Comparison of ENCODE assay signal across 7 cellular contexts in genomic region chr14:93185333-93185688, GRCh38. TPM values are rescaled to one million over a fixed set of nuclear protein-coding genes. Genes with fewer than 3 reads are reported as not detected.
DNase-seq lines count a peak whose midpoint lies in the region; ATAC-seq, FAIRE-seq and TF ChIP-seq lines count a peak whose summit lies in the region.

No MANE protein-coding gene starts in this region.

- H3K9me3 ChIP-seq in OCI-LY3 (ENCODE audit: insufficient read depth, low read length) (no peaks in the 10 kb centered on the region), endothelial cell of umbilical vein (replicated peaks; ENCODE audit: control insufficient read depth, insufficient read depth, low read length) (no peaks in the 10 kb centered on the region)

- H3K4me2 ChIP-seq in OCI-LY3 (ENCODE audit: low read length) (peak overlapping the region; percentile 98), endothelial cell of umbilical vein (ENCODE audit: insufficient read depth, low read length) (peak overlapping the region; percentile 99)

- CTCF ChIA-PET in endothelial cell of umbilical vein (lab: Charles Lee), result interaction anchor here (0.8 to 3.5 kb wide), 11 partner anchors 8 to 434 kb away, joined by 3 to 33 read pairs (median 5); partner anchors contain the start of genes GON7 and UBR7

- DNase-seq in endothelial cell of umbilical vein (ENCODE audit: low read depth, low spot score), result no peak
- DNase-seq in osteocyte (ENCODE audit: extremely low spot score, unreplicated experiment), result no peak
- DNase-seq in MV-4-11 (lab: John Stamatoyannopoulos, UW), result no peak
- DNase-seq in glomerular visceral epithelial cell (ENCODE audit: extremely low spot score), result no peak
- DNase-seq in iPS-NIHi11 (ENCODE audit: low spot score), result no peak

- FAIRE-seq in endothelial cell of umbilical vein (lab: Jason Lieb, UNC), result no peak

- intact Hi-C loops in endothelial cell of umbilical vein (cut with micrococcal nuclease), result loop anchor here (1.0 to 10.0 kb wide), 2 partner anchors 22 to 1081 kb away; partner anchors contain the start of genes ATXN3, GON7 and UBR7

- dilution Hi-C loops in endothelial cell of umbilical vein (cut with MboI; ENCODE audit: extremely low pct_ligation_motif_present, low sequenced_read_pairs), result no loop called here

- peak overlapping the region; percentile 82 for H2AFZ ChIP-seq in OCI-LY3 (ENCODE audit: low read depth, low read length)
- peak overlapping the region; percentile 91 for H2AFZ ChIP-seq in endothelial cell of umbilical vein (ENCODE audit: low read depth, low read length)

- H3K27me3 Mint-ChIP-seq in osteocyte (ENCODE audit: unreplicated experiment), result no peaks in the 10 kb centered on the region

- POLR2A ChIA-PET in endothelial cell of umbilical vein (lab: Charles Lee), result interaction anchor here (0.6 to 2.1 kb wide), 3 partner anchors 22 to 284 kb away, joined by 3 to 8 read pairs (median 4); partner anchors contain the start of genes GON7 and UBR7

- TSS peak; percentile 51 for BruUV-seq in endothelial cell of umbilical vein (replicated peaks; lab: Mats Ljungman, UMichigan)

- H3K9me1 ChIP-seq in endothelial cell of umbilical vein (replicated peaks; ENCODE audit: control insufficient read depth, extremely low read depth, insufficient read depth, low read length), result no peaks in the 10 kb centered on the region

- H3K4me1 ChIP-seq in OCI-LY3 (ENCODE audit: low read length) (peaks cover 16% of the 10 kb centered on the region), endothelial cell of umbilical vein (ENCODE audit: control insufficient read depth, extremely low read depth, insufficient read depth, low read length) (peaks cover 21% of the 10 kb centered on the region)

- peak overlapping the region; percentile 80 for H3K27ac ChIP-seq in OCI-LY3 (ENCODE audit: low read length)
- peak overlapping the region; percentile 98 for H3K27ac ChIP-seq in endothelial cell of umbilical vein (ENCODE audit: insufficient read depth, low read depth, low read length)

- H4K20me1 ChIP-seq in OCI-LY3 (ENCODE audit: insufficient read depth, low read length) (no peaks in the 10 kb centered on the region), endothelial cell of umbilical vein (replicated peaks; ENCODE audit: control insufficient read depth, extremely low read depth, insufficient read depth, low read length) (no peaks in the 10 kb centered on the region)

- peak overlapping the region; percentile 92 for H3K9ac ChIP-seq in OCI-LY3 (ENCODE audit: low read length)
- peak overlapping the region; percentile 90 for H3K9ac ChIP-seq in endothelial cell of umbilical vein (replicated peaks; ENCODE audit: extremely low read depth, insufficient read depth, low read length)

- no peak for TF ChIP-seq CTCF in OCI-LY3 (IDR thresholded peaks at IDR 0.05; ENCODE audit: low read depth, low read length)
- TF ChIP-seq CTCF in endothelial cell of umbilical vein (IDR thresholded peaks at IDR 0.05; ENCODE audit: extremely low read depth in 1 of 2, insufficient read depth in 1 of 2, low read depth in 1 of 2, low read length in 2 of 2), result no peak
- TF ChIP-seq CTCF in osteocyte (IDR thresholded peaks at IDR 0.05), result no peak

- H3K4me1 Mint-ChIP-seq in osteocyte (ENCODE audit: unreplicated experiment), result peaks cover 20% of the 10 kb centered on the region

- no peak for TF ChIP-seq POLR2A in endothelial cell of umbilical vein (IDR thresholded peaks at IDR 0.05; ENCODE audit: low read depth, low read length)

- peaks cover 36% of the 10 kb centered on the region for H3K79me2 ChIP-seq in OCI-LY3 (ENCODE audit: low read length)
- peaks cover 18% of the 10 kb centered on the region for H3K79me2 ChIP-seq in endothelial cell of umbilical vein (ENCODE audit: control insufficient read depth, insufficient read depth, low read length)

- peaks cover 9% of the 10 kb centered on the region for H3K36me3 ChIP-seq in OCI-LY3 (replicated peaks; ENCODE audit: low read depth, low read length)
- no peaks in the 10 kb centered on the region for H3K36me3 ChIP-seq in endothelial cell of umbilical vein (ENCODE audit: control insufficient read depth in 2 of 2, extremely low read depth in 1 of 2, insufficient read depth in 2 of 2, low read length in 2 of 2)

- H3K9me3 Mint-ChIP-seq in osteocyte (ENCODE audit: unreplicated experiment), result no peaks in the 10 kb centered on the region

- peak; percentile 6 for ATAC-seq in GM21526 (IDR thresholded peaks at IDR 0.05; ENCODE audit: low FRiP score, unreplicated experiment)

- H3K4me3 ChIP-seq in OCI-LY3 (ENCODE audit: low read length) (peak overlapping the region; percentile 100), endothelial cell of umbilical vein (replicated peaks in 1 of 3; ENCODE audit: insufficient read depth in 1 of 3, low read depth in 1 of 3, low read length in 3 of 3) (peak overlapping the region; percentile 58 to 98 (median 96))

- peak overlapping the region; percentile 84 for H3K4me3 Mint-ChIP-seq in osteocyte (ENCODE audit: unreplicated experiment)

- peaks cover 9% of the 10 kb centered on the region for H3K36me3 Mint-ChIP-seq in osteocyte (ENCODE audit: unreplicated experiment)

- H3K27me3 ChIP-seq in OCI-LY3 (ENCODE audit: low read depth, low read length) (no peaks in the 10 kb centered on the region), endothelial cell of umbilical vein (ENCODE audit: control insufficient read depth in 2 of 2, insufficient read depth in 2 of 2, low read length in 2 of 2) (no peaks in the 10 kb centered on the region)

- H3K27ac Mint-ChIP-seq in osteocyte (ENCODE audit: unreplicated experiment), result peak overlapping the region; percentile 90

TF ChIP-seq in endothelial cell of umbilical vein, 7 proteins besides CTCF, POLR2A, EP300 and RAD21:
- TF ChIP-seq MYC (IDR thresholded peaks at IDR 0.05; ENCODE audit: low read depth, low read length) (no peak), EZH2 (IDR thresholded peaks at IDR 0.05; ENCODE audit: borderline replicate concordance, low read depth, low read length, severe bottlenecking) (no peak), JUN (IDR thresholded peaks at IDR 0.05; ENCODE audit: borderline replicate concordance, insufficient read depth, insufficient read length, low read depth) (no peak), GATA2 (IDR thresholded peaks at IDR 0.05; ENCODE audit: insufficient read depth, insufficient read length, low read depth, low read length) (no peak), FOS (IDR thresholded peaks at IDR 0.05; ENCODE audit: borderline replicate concordance, insufficient read depth, low read length) (no peak), MAX (IDR thresholded peaks at IDR 0.05; ENCODE audit: insufficient read depth, insufficient read length) (no peak), POLR2AphosphoS5 (IDR thresholded peaks at IDR 0.05; ENCODE audit: insufficient read depth, low read depth, low read length) (no peak)

RNA-seq across cellular contexts. Expression of gene LYSET, which starts 0.2 kb away (rescaled TPM):
- total RNA-seq in endothelial cell of umbilical vein (18.4 and 18.8 TPM in 2 replicates), osteocyte (23.1 and 23.4 TPM in 2 replicates)
- 13.0 and 14.3 TPM in 2 replicates for polyA plus RNA-seq in endothelial cell of umbilical vein
- polyA plus RNA-seq in endothelial cell of umbilical vein (2011; cell fraction: cytosol; rRNA removed), result 10.0 and 10.4 TPM in 2 replicates
- polyA plus RNA-seq in endothelial cell of umbilical vein (2011; cell fraction: nucleus; rRNA removed), result 4.2 and 4.6 TPM in 2 replicates
- 13.8 and 21.6 TPM in 2 replicates for polyA plus RNA-seq in endothelial cell of umbilical vein (2012)
- 11.6 and 12.6 TPM in 2 replicates for polyA minus RNA-seq in endothelial cell of umbilical vein
- polyA minus RNA-seq in endothelial cell of umbilical vein (2011; cell fraction: cytosol; rRNA and poly(A)+ RNA removed), result 3.3 TPM
- 5.8 and 6.3 TPM in 2 replicates for polyA minus RNA-seq in endothelial cell of umbilical vein (2011; cell fraction: nucleus; rRNA and poly(A)+ RNA removed)

RNA-seq across cellular contexts. Expression of gene MOAP1, which starts 0.6 kb away (rescaled TPM):
- total RNA-seq in endothelial cell of umbilical vein, result 15.0 and 16.6 TPM in 2 replicates
- 19.8 and 21.0 TPM in 2 replicates for polyA plus RNA-seq in endothelial cell of umbilical vein
- polyA plus RNA-seq in endothelial cell of umbilical vein (2011; cell fraction: cytosol; rRNA removed), result 17.8 and 18.0 TPM in 2 replicates
- 11.1 and 15.8 TPM in 2 replicates for polyA plus RNA-seq in endothelial cell of umbilical vein (2011; cell fraction: nucleus; rRNA removed)
- 11.7 and 12.7 TPM in 2 replicates for polyA plus RNA-seq in endothelial cell of umbilical vein (2012)
- 9.6 and 10.8 TPM in 2 replicates for polyA minus RNA-seq in endothelial cell of umbilical vein
- 8.1 TPM for polyA minus RNA-seq in endothelial cell of umbilical vein (2011; cell fraction: cytosol; rRNA and poly(A)+ RNA removed)
- polyA minus RNA-seq in endothelial cell of umbilical vein (2011; cell fraction: nucleus; rRNA and poly(A)+ RNA removed), result 5.9 and 8.6 TPM in 2 replicates
- 25.4 and 27.1 TPM in 2 replicates for total RNA-seq in osteocyte

RNA-seq across cellular contexts. Expression of gene GON7, which starts 21.6 kb away (rescaled TPM):
- total RNA-seq in endothelial cell of umbilical vein (11.1 and 11.5 TPM in 2 replicates), osteocyte (8.8 and 10.4 TPM in 2 replicates)
- 3.7 and 5.5 TPM in 2 replicates for polyA plus RNA-seq in endothelial cell of umbilical vein
- polyA plus RNA-seq in endothelial cell of umbilical vein (2011; cell fraction: cytosol; rRNA removed), result 7.4 and 10.5 TPM in 2 replicates
- 2.9 and 4.6 TPM in 2 replicates for polyA plus RNA-seq in endothelial cell of umbilical vein (2011; cell fraction: nucleus; rRNA removed)
- 13.2 and 14.2 TPM in 2 replicates for polyA plus RNA-seq in endothelial cell of umbilical vein (2012)
- polyA minus RNA-seq in endothelial cell of umbilical vein, result 1.5 and 2.8 TPM in 2 replicates
- 7.5 TPM for polyA minus RNA-seq in endothelial cell of umbilical vein (2011; cell fraction: cytosol; rRNA and poly(A)+ RNA removed)
- 1.2 and 2.3 TPM in 2 replicates for polyA minus RNA-seq in endothelial cell of umbilical vein (2011; cell fraction: nucleus; rRNA and poly(A)+ RNA removed)

RNA-seq across cellular contexts. Expression of gene UBR7, which starts 21.7 kb away (rescaled TPM):
- total RNA-seq in endothelial cell of umbilical vein (22.2 and 24.1 TPM in 2 replicates), osteocyte (22.2 and 24.7 TPM in 2 replicates)
- polyA plus RNA-seq in endothelial cell of umbilical vein, result 14.6 and 16.8 TPM in 2 replicates
- 21.0 and 22.0 TPM in 2 replicates for polyA plus RNA-seq in endothelial cell of umbilical vein (2011; cell fraction: cytosol; rRNA removed)
- 15.2 and 18.0 TPM in 2 replicates for polyA plus RNA-seq in endothelial cell of umbilical vein (2011; cell fraction: nucleus; rRNA removed)
- polyA plus RNA-seq in endothelial cell of umbilical vein (2012), result 15.3 and 23.6 TPM in 2 replicates
- 14.3 and 16.2 TPM in 2 replicates for polyA minus RNA-seq in endothelial cell of umbilical vein
- 26.0 TPM for polyA minus RNA-seq in endothelial cell of umbilical vein (2011; cell fraction: cytosol; rRNA and poly(A)+ RNA removed)
- 8.3 and 9.6 TPM in 2 replicates for polyA minus RNA-seq in endothelial cell of umbilical vein (2011; cell fraction: nucleus; rRNA and poly(A)+ RNA removed)
